ENCODE assay signal across 1 cellular context in genomic region chr5:132807163-132807838, GRCh38.
TF ChIP-seq lines count a peak whose summit lies in the region.

No MANE protein-coding gene starts in this region.

TF ChIP-seq in K562, 482 proteins besides CTCF, POLR2A, EP300 and RAD21 (continues in another document):
- TF ChIP-seq LEF1 (IDR thresholded peaks at IDR 0.05) (no peak), CBX8 (IDR thresholded peaks at IDR 0.05; ENCODE audit: borderline replicate concordance, extremely low read depth, low read depth, low read length, poor library complexity, severe bottlenecking) (no peak), ETS2 (tag; IDR thresholded peaks at IDR 0.05; ENCODE audit: borderline replicate concordance, poor library complexity, severe bottlenecking) (no peak), ZBTB33 (CRISPR knock-in tag; IDR thresholded peaks at IDR 0.05) (no peak), CTBP1 (IDR thresholded peaks at IDR 0.05; ENCODE audit: borderline replicate concordance) (peak; percentile 60; the same call in 1 of the 2 replicates), SNRNP70 (optimal IDR thresholded peaks at IDR 0.05; ENCODE audit: low read depth, low read length) (no peak), ZNF699 (CRISPR knock-in tag; IDR thresholded peaks at IDR 0.05; ENCODE audit: insufficient replicate concordance) (no peak), FOS (IDR thresholded peaks at IDR 0.05; ENCODE audit: extremely low read depth, insufficient read length) (no peak), PATZ1 (CRISPR knock-in tag; IDR thresholded peaks at IDR 0.05; ENCODE audit: borderline replicate concordance) (no peak), SOX6 (IDR thresholded peaks at IDR 0.05) (peak; percentile 28; the same call in 1 of the 2 replicates), ZNF133 (CRISPR knock-in tag; IDR thresholded peaks at IDR 0.05) (no peak), HDAC6 (IDR thresholded peaks at IDR 0.05; ENCODE audit: low read depth, low read length) (no peak), TBL1XR1 (IDR thresholded peaks at IDR 0.05; ENCODE audit: low read length in 2 of 2) (no peak), GTF2A2 (tag; IDR thresholded peaks at IDR 0.05) (no peak), ZNF354B (CRISPR knock-in tag; IDR thresholded peaks at IDR 0.05) (no peak), ID3 (CRISPR knock-in tag; IDR thresholded peaks at IDR 0.05) (no peak), ID3 (tag; IDR thresholded peaks at IDR 0.05) (no peak), TAF1 (IDR thresholded peaks at IDR 0.05; ENCODE audit: control insufficient read depth, extremely low read depth, insufficient read depth, low read length, severe bottlenecking) (no peak), ZFP36 (IDR thresholded peaks at IDR 0.05; ENCODE audit: low read depth, low read length, partially characterized antibody) (no peak), MITF (IDR thresholded peaks at IDR 0.05) (no peak), GTF3C2 (IDR thresholded peaks at IDR 0.05; ENCODE audit: borderline replicate concordance, extremely low read depth, insufficient read length) (no peak), SMC3 (conservative IDR thresholded peaks at IDR 0.05; ENCODE audit: insufficient read depth, low read depth, low read length) (0 out of 2 replicates have a peak, but pooled peaks have one; percentile 24), ZNF184 (CRISPR knock-in tag; IDR thresholded peaks at IDR 0.05) (no peak), ZNF347 (CRISPR knock-in tag; IDR thresholded peaks at IDR 0.05; ENCODE audit: low read depth) (no peak), SMARCE1 (IDR thresholded peaks at IDR 0.05) (no peak), PCBP1 (IDR thresholded peaks at IDR 0.05; ENCODE audit: low read depth, low read length, poor library complexity, severe bottlenecking) (no peak), CLOCK (CRISPR knock-in tag; IDR thresholded peaks at IDR 0.05; ENCODE audit: borderline replicate concordance) (no peak), WHSC1 (IDR thresholded peaks at IDR 0.05; ENCODE audit: low read length) (no peak), ARID1B (IDR thresholded peaks at IDR 0.05) (no peak), TFAP4 (CRISPR knock-in tag; IDR thresholded peaks at IDR 0.05; ENCODE audit: borderline replicate concordance) (peak; percentile 31; the same call in 1 of the 2 replicates), DLX4 (CRISPR knock-in tag; IDR thresholded peaks at IDR 0.05) (no peak), E2F4 (CRISPR knock-in tag; IDR thresholded peaks at IDR 0.05; ENCODE audit: low read depth) (no peak), CREB3L1 (IDR thresholded peaks at IDR 0.05; ENCODE audit: borderline replicate concordance, low read depth) (no peak), ZKSCAN8 (CRISPR knock-in tag; IDR thresholded peaks at IDR 0.05) (no peak), UBTF (IDR thresholded peaks at IDR 0.05; ENCODE audit: borderline replicate concordance in 1 of 2, low read depth in 2 of 2, low read length in 2 of 2) (no peak), BHLHE40 (IDR thresholded peaks at IDR 0.05; ENCODE audit: low read length) (0 out of 2 replicates have a peak, but pooled peaks have one; percentile 13)
